Comparison of ENCODE assay signal across 15 cellular contexts in genomic region chr4:76881375-76881774, GRCh38. TPM values are rescaled to one million over a fixed set of nuclear protein-coding genes. Genes with fewer than 3 reads are reported as not detected.
DNase-seq lines count a peak whose midpoint lies in the region; ATAC-seq and TF ChIP-seq lines count a peak whose summit lies in the region.
"Had no signal": no experiment of that assay in that cellular context is flagged by ENCODE, and none has a peak within 500 bp of the region (broad histone marks: within the 10 kb centered on the region; RNA-seq: fewer than 3 reads in every experiment).

No MANE protein-coding gene starts in this region.

- H3K9me3 ChIP-seq in mammary epithelial cell (replicated peaks; ENCODE audit: insufficient read depth, low read length) (no peaks in the 10 kb centered on the region), transverse colon (no peaks in the 10 kb centered on the region), psoas muscle (no peaks in the 10 kb centered on the region)
- H3K9me3 ChIP-seq: Peyer's patch had no signal

- no peak overlapping the region for H3K27ac ChIP-seq in mammary epithelial cell (ENCODE audit: insufficient read depth, low read depth, low read length)
- H3K27ac ChIP-seq in transverse colon, result peak overlapping the region; percentile 35 to 53 (median 38)
- no peak overlapping the region for H3K27ac ChIP-seq in psoas muscle
- H3K27ac ChIP-seq: Peyer's patch had no signal

- H3K9ac ChIP-seq in mammary epithelial cell (ENCODE audit: insufficient read depth, low read length), result no peak overlapping the region

- 6% methylated on average over 1 of the region's 1 CpG for WGBS in mammary epithelial cell (ENCODE audit: low coverage, missing lambda C conversion rate)
- 40 to 56% methylated on average over 1 of the region's 1 CpG for WGBS in transverse colon (ENCODE audit: low coverage in 1 of 2), 2 donors
- 35 to 65% (median 47%) methylated on average over 1 of the region's 1 CpG for WGBS in psoas muscle, 3 donors

- dilution Hi-C loops in mammary epithelial cell (cut with HindIII; ENCODE audit: low sequenced_read_pairs), result no loop called here

- peak; percentile 42 for DNase-seq in NCI-H2107 treated with DMSO at 0.1 percent for 48 hours (lab: John Stamatoyannopoulos, UW; ENCODE audit: unreplicated experiment)
- DNase-seq in NCI-H2107 (lab: John Stamatoyannopoulos, UW), result no peak
- peak; percentile 23 for DNase-seq in NCI-H2196 (lab: John Stamatoyannopoulos, UW; ENCODE audit: unreplicated experiment)
- peak; percentile 71 for DNase-seq in mammary epithelial cell
- peak; percentile 73 for DNase-seq in transverse colon
- DNase-seq in psoas muscle, result no peak
- DNase-seq: activated CD4-positive, CD25-positive, alpha-beta regulatory T cell treated with anti-CD3 and anti-CD28 coated beads, Interleukin-2, amount 50 U/mL, for 72 hours; activated naive CD4-positive, alpha-beta T cell treated with anti-CD3 and anti-CD28 coated beads, Interleukin-2, amount 10 ng/mL, durations not matched to agents 7 days and 5 days; naive thymus-derived CD4-positive, alpha-beta T cell; NCI-H446 treated with DMSO at 0.1 percent for 48 hours; T-helper 1 cell had no signal

- peak in 1 of 2 donors; percentile 3 for TF ChIP-seq CTCF in mammary epithelial cell (conservative IDR thresholded peaks at IDR 0.05 in 1 of 2, IDR thresholded peaks at IDR 0.05 in 1 of 2; ENCODE audit: extremely low read depth in 1 of 2, insufficient read depth in 1 of 2, low read depth in 1 of 2, low read length in 2 of 2)
- TF ChIP-seq CTCF in transverse colon (IDR thresholded peaks at IDR 0.05), result no peak
- no peak for TF ChIP-seq CTCF in psoas muscle (IDR thresholded peaks at IDR 0.05)

- no peak overlapping the region for H3K4me3 ChIP-seq in mammary epithelial cell (replicated peaks in 1 of 3; ENCODE audit: insufficient read depth in 1 of 3, low read depth in 2 of 3, low read length in 3 of 3)
- no peak overlapping the region for H3K4me3 ChIP-seq in transverse colon
- no peak overlapping the region for H3K4me3 ChIP-seq in psoas muscle
- H3K4me3 ChIP-seq: Peyer's patch had no signal

- intact Hi-C loops in mammary epithelial cell (cut with micrococcal nuclease) (loop anchor here (5.0 kb wide), 1 partner anchor 99 kb away; no protein-coding TSS in a partner anchor), transverse colon (cut with DNase I; ENCODE audit: low total_unique reads) (no loop called here), psoas muscle (cut with DNase I) (no loop called here)

- H3K36me3 ChIP-seq in mammary epithelial cell (ENCODE audit: insufficient read depth, low read length), result no peaks in the 10 kb centered on the region
- no peaks in the 10 kb centered on the region for H3K36me3 ChIP-seq in transverse colon
- H3K36me3 ChIP-seq in psoas muscle (ENCODE audit: insufficient read depth in 1 of 2, low read depth in 1 of 2), result no peaks in the 10 kb centered on the region
- H3K36me3 ChIP-seq: Peyer's patch had no signal

- H3K4me1 ChIP-seq in mammary epithelial cell (ENCODE audit: insufficient read depth, low read length) (peaks cover 5% of the 10 kb centered on the region), transverse colon (peaks cover 6 to 33% (median 13%) of the 10 kb centered on the region in 4 donors), psoas muscle (no peaks in the 10 kb centered on the region)
- H3K4me1 ChIP-seq: Peyer's patch had no signal

- in situ Hi-C loops in mammary epithelial cell (cut with MboI; ENCODE audit: low sequenced_read_pairs in 2 of 2) (no loop called here), transverse colon (cut with MboI; ENCODE audit: low pct_ligation_motif_present in 1 of 4, low pct_unique_long_range_greater_than_20kb in 1 of 4, low sequenced_read_pairs in 3 of 4) (no loop called here)

- TF ChIP-seq POLR2A in transverse colon (IDR thresholded peaks at IDR 0.05), result no peak

- BruUV-seq in mammary epithelial cell (replicated peaks; lab: Mats Ljungman, UMichigan), result no TSS peak

- H3K79me2 ChIP-seq in mammary epithelial cell (ENCODE audit: insufficient read depth, low read length), result no peaks in the 10 kb centered on the region

- no peaks in the 10 kb centered on the region for H3K27me3 ChIP-seq in mammary epithelial cell (ENCODE audit: insufficient read depth, low read length)
- H3K27me3 ChIP-seq in transverse colon, result no peaks in the 10 kb centered on the region
- no peaks in the 10 kb centered on the region for H3K27me3 ChIP-seq in psoas muscle (ENCODE audit: insufficient read depth in 3 of 3, low read length in 2 of 3)
- H3K27me3 ChIP-seq: Peyer's patch had no signal

- no peaks in the 10 kb centered on the region for H4K20me1 ChIP-seq in mammary epithelial cell (ENCODE audit: insufficient read depth, low read length)

- TF ChIP-seq EP300 in transverse colon (IDR thresholded peaks at IDR 0.05; ENCODE audit: low read depth), result no peak

- ATAC-seq in GM21528 (IDR thresholded peaks at IDR 0.05; ENCODE audit: low FRiP score, unreplicated experiment), result no peak
- no peak for ATAC-seq in HG02610 (IDR thresholded peaks at IDR 0.05; ENCODE audit: unreplicated experiment)
- ATAC-seq in psoas muscle, result no peak
- ATAC-seq: naive thymus-derived CD4-positive, alpha-beta T cell had no signal

- H2AFZ ChIP-seq in mammary epithelial cell (ENCODE audit: low read depth, low read length), result no peak overlapping the region

- H3K4me2 ChIP-seq in mammary epithelial cell (ENCODE audit: insufficient read depth, low read depth, low read length), result no peak overlapping the region

- CTCF ChIA-PET in mammary epithelial cell (lab: Charles Lee; ENCODE audit: low non-redundant PET), result interaction anchor here (0.6 kb wide), 1 partner anchor 10 kb away, joined by 3 read pairs; no protein-coding TSS in a partner anchor

RNA-seq across cellular contexts. Expression of gene SOWAHB, which starts 16.6 kb away (rescaled TPM):
- total RNA-seq in mammary epithelial cell, result 1 to 10 TPM; 2.9 to 8.3 TPM
- polyA plus RNA-seq in mammary epithelial cell, result 0.33 TPM
- 0.47 TPM for polyA minus RNA-seq in mammary epithelial cell
- total RNA-seq in transverse colon, result 10 to 100 TPM; 19.3 to 63.2 (median 33.1) TPM
- total RNA-seq in psoas muscle, result under 1 TPM in 1 of 4 donors, not detected in 3; 0.09 TPM
- polyA plus RNA-seq in psoas muscle, result under 1 TPM in 1 of 3 donors, not detected in 2; 0.03 TPM
- total RNA-seq: naive thymus-derived CD4-positive, alpha-beta T cell; subcutaneous adipose tissue had no signal

Comparison
In these comparisons a context has a peak if more than half of its experiments do, and no peak if none do; other contexts are left out.
1. DNase-seq: peak in NCI-H2107 treated with DMSO at 0.1 percent for 48 hours (single experiment), NCI-H2196 (single experiment), mammary epithelial cell (single experiment) and transverse colon (single experiment); none in NCI-H2107 (single experiment) and psoas muscle (0 of 2).
2. H3K27ac ChIP-seq: peak in transverse colon (4 of 4); none in mammary epithelial cell (single experiment) and psoas muscle (single experiment).